In the genomic region with DNA sequence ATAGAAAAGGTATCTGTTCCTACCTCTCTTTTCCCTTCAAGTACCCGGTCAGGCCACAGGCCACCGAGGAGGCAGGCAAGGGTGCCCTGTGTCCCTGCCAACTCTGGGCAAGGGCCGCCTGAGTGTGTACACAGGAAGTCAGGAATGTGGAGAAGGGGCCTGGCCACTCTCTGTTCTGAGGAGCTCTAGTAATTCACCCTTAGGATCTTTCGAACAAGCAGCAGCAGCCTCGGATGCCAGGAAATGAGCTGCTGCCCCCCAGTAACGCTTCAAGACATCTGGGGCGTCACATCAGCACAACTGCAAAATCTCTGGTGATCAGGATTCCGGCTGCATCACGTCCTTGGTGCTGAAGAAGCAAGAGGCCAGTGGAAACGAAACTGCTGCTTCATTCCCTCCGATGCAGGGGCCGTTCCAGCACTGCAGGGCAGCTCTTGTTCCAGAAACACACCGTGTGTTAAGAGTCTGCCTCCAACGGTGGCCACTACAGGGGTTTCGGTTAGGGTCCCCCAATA, we compare ENCODE assay signal across 1 cellular context.
TF ChIP-seq lines count a peak whose summit lies in the region.

No MANE protein-coding gene starts in this region.

TF ChIP-seq in K562, 482 proteins besides CTCF, POLR2A, EP300 and RAD21:
- no peak for TF ChIP-seq BCL6 (CRISPR knock-in tag; IDR thresholded peaks at IDR 0.05)
- TF ChIP-seq MBD2 (IDR thresholded peaks at IDR 0.05; ENCODE audit: borderline replicate concordance, low read depth), result no peak
- TF ChIP-seq, protein P1, sequence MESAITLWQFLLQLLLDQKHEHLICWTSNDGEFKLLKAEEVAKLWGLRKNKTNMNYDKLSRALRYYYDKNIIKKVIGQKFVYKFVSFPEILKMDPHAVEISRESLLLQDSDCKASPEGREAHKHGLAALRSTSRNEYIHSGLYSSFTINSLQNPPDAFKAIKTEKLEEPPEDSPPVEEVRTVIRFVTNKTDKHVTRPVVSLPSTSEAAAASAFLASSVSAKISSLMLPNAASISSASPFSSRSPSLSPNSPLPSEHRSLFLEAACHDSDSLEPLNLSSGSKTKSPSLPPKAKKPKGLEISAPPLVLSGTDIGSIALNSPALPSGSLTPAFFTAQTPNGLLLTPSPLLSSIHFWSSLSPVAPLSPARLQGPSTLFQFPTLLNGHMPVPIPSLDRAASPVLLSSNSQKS (CRISPR knock-in tag; IDR thresholded peaks at IDR 0.05), result no peak
- no peak for TF ChIP-seq LARP7 (IDR thresholded peaks at IDR 0.05)
- TF ChIP-seq NUFIP1 (IDR thresholded peaks at IDR 0.05; ENCODE audit: partially characterized antibody), result no peak
- no peak for TF ChIP-seq RFX5 (IDR thresholded peaks at IDR 0.05; ENCODE audit: low read depth, low read length)
- TF ChIP-seq, protein P2, sequence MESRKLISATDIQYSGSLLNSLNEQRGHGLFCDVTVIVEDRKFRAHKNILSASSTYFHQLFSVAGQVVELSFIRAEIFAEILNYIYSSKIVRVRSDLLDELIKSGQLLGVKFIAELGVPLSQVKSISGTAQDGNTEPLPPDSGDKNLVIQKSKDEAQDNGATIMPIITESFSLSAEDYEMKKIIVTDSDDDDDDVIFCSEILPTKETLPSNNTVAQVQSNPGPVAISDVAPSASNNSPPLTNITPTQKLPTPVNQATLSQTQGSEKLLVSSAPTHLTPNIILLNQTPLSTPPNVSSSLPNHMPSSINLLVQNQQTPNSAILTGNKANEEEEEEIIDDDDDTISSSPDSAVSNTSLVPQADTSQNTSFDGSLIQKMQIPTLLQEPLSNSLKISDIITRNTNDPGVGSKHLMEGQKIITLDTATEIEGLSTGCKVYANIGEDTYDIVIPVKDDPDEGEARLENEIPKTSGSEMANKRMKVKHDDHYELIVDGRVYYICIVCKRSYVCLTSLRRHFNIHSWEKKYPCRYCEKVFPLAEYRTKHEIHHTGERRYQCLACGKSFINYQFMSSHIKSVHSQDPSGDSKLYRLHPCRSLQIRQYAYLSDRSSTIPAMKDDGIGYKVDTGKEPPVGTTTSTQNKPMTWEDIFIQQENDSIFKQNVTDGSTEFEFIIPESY (CRISPR knock-in tag; IDR thresholded peaks at IDR 0.05), result no peak
- no peak for TF ChIP-seq NFATC3 (IDR thresholded peaks at IDR 0.05)
- TF ChIP-seq, protein P3, sequence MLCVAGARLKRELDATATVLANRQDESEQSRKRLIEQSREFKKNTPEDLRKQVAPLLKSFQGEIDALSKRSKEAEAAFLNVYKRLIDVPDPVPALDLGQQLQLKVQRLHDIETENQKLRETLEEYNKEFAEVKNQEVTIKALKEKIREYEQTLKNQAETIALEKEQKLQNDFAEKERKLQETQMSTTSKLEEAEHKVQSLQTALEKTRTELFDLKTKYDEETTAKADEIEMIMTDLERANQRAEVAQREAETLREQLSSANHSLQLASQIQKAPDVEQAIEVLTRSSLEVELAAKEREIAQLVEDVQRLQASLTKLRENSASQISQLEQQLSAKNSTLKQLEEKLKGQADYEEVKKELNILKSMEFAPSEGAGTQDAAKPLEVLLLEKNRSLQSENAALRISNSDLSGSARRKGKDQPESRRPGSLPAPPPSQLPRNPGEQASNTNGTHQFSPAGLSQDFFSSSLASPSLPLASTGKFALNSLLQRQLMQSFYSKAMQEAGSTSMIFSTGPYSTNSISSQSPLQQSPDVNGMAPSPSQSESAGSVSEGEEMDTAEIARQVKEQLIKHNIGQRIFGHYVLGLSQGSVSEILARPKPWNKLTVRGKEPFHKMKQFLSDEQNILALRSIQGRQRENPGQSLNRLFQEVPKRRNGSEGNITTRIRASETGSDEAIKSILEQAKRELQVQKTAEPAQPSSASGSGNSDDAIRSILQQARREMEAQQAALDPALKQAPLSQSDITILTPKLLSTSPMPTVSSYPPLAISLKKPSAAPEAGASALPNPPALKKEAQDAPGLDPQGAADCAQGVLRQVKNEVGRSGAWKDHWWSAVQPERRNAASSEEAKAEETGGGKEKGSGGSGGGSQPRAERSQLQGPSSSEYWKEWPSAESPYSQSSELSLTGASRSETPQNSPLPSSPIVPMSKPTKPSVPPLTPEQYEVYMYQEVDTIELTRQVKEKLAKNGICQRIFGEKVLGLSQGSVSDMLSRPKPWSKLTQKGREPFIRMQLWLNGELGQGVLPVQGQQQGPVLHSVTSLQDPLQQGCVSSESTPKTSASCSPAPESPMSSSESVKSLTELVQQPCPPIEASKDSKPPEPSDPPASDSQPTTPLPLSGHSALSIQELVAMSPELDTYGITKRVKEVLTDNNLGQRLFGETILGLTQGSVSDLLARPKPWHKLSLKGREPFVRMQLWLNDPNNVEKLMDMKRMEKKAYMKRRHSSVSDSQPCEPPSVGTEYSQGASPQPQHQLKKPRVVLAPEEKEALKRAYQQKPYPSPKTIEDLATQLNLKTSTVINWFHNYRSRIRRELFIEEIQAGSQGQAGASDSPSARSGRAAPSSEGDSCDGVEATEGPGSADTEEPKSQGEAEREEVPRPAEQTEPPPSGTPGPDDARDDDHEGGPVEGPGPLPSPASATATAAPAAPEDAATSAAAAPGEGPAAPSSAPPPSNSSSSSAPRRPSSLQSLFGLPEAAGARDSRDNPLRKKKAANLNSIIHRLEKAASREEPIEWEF (CRISPR knock-in tag; IDR thresholded peaks at IDR 0.05), result no peak
- no peak for TF ChIP-seq IRF2 (CRISPR knock-in tag; IDR thresholded peaks at IDR 0.05)
- TF ChIP-seq HSF4 (CRISPR knock-in tag; IDR thresholded peaks at IDR 0.05; ENCODE audit: borderline replicate concordance), result no peak
- no peak for TF ChIP-seq GABPA (tag; conservative IDR thresholded peaks at IDR 0.05; ENCODE audit: low read depth)
- TF ChIP-seq MED1 (CRISPR knock-in tag; IDR thresholded peaks at IDR 0.05; ENCODE audit: borderline replicate concordance), result no peak
- TF ChIP-seq PCBP1 (IDR thresholded peaks at IDR 0.05; ENCODE audit: low read depth, low read length, poor library complexity, severe bottlenecking), result no peak
- TF ChIP-seq ZNF217 (CRISPR knock-in tag; IDR thresholded peaks at IDR 0.05), result no peak
- TF ChIP-seq, protein P4, sequence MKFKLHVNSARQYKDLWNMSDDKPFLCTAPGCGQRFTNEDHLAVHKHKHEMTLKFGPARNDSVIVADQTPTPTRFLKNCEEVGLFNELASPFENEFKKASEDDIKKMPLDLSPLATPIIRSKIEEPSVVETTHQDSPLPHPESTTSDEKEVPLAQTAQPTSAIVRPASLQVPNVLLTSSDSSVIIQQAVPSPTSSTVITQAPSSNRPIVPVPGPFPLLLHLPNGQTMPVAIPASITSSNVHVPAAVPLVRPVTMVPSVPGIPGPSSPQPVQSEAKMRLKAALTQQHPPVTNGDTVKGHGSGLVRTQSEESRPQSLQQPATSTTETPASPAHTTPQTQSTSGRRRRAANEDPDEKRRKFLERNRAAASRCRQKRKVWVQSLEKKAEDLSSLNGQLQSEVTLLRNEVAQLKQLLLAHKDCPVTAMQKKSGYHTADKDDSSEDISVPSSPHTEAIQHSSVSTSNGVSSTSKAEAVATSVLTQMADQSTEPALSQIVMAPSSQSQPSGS (CRISPR knock-in tag; IDR thresholded peaks at IDR 0.05), result no peak
- no peak for TF ChIP-seq CBFB (CRISPR knock-in tag; IDR thresholded peaks at IDR 0.05)
